23 cellular contexts compared by ENCODE assay signal in the genomic region with DNA sequence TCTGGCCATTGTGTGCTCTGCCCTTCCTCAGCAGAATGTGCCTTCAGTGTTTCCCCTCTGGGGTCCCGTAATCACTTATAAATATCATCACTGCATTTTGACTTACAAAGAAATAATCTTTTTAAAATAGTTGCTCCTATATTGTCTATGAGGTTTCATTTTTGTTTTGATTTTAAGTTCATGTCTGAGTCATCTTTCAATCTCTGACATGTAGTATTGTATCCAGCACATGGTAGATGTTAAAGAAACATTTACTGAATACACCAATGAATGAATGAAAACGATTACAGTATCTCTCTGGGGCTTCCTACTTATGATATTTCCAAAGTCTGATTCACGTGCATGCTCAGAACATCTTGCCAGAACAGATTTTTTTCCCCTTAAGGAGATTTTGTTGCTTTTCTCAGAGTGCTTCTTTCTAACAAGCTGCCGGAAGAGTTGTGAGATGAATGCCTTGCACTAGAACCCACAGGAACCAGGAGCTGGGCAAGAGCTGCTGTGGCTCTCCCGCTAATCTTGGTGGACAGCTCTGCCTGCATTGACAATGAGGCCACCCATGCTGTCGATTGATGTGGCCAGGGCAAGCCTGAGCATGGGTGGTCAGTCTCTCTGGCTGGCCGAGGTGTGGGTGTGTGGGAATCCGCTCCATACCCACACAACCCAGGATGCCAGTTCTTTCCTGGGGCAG.
"Had no signal": no experiment of that assay in that cellular context is flagged by ENCODE, and none has a peak within 500 bp of the region (broad histone marks: within the 10 kb centered on the region; RNA-seq: fewer than 3 reads in every experiment).

No MANE protein-coding gene starts in this region.

- H3K27ac ChIP-seq: gastrocnemius medialis, heart left ventricle, hepatocyte, left lung, parathyroid adenoma, right atrium auricular region, suprapubic skin, transverse colon, vagina had no signal

- H3K36me3 Mint-ChIP-seq: natural killer cell had no signal

- H3K4me1 ChIP-seq: gastrocnemius medialis, heart left ventricle, left lung, parathyroid adenoma, right atrium auricular region, suprapubic skin, transverse colon, vagina had no signal

- H3K4me1 Mint-ChIP-seq: natural killer cell; stimulated activated naive CD8-positive, alpha-beta T cell treated with anti-CD3 and anti-CD28 coated beads, Interleukin-15, amount 100 ng/mL, for 72 hours had no signal

- H3K9me3 ChIP-seq: gastrocnemius medialis, heart left ventricle, left lung, right atrium auricular region, suprapubic skin, transverse colon, vagina had no signal

- H3K27me3 Mint-ChIP-seq: effector memory CD8-positive, alpha-beta T cell; stimulated activated naive CD8-positive, alpha-beta T cell treated with anti-CD3 and anti-CD28 coated beads, Interleukin-15, amount 100 ng/mL, for 72 hours had no signal

- H2AFZ ChIP-seq: hepatocyte, parathyroid adenoma had no signal

- H3K4me2 ChIP-seq: hepatocyte, smooth muscle cell had no signal

- H3K27me3 ChIP-seq: gastrocnemius medialis, hepatocyte, left lung, right atrium auricular region, suprapubic skin, transverse colon, vagina had no signal

- H3K9me3 Mint-ChIP-seq: natural killer cell; stimulated activated naive CD8-positive, alpha-beta T cell treated with anti-CD3 and anti-CD28 coated beads, Interleukin-15, amount 100 ng/mL, for 72 hours had no signal

- DNase-seq: cortex of kidney; effector memory CD8-positive, alpha-beta T cell; foreskin fibroblast; gastrocnemius medialis; heart left ventricle; left cardiac atrium; left lung; natural killer cell; stimulated activated CD4-positive, alpha-beta T cell treated with anti-CD3 and anti-CD28 coated beads, Interleukin-12 subunit alpha, Interleukin-12 subunit beta, amount 100 ng/mL, for 4 hours; stimulated activated CD4-positive, alpha-beta T cell treated with anti-CD3 and anti-CD28 coated beads, Interleukin-1b, Interleukin-23, amount 100 ng/mL, for 48 hours; stimulated activated CD4-positive, alpha-beta T cell treated with anti-CD3 and anti-CD28 coated beads, Interleukin-4, amount 100 ng/mL, for 1 hour; stimulated activated CD8-positive, alpha-beta memory T cell treated with anti-CD3 and anti-CD28 coated beads, Interleukin-4, amount 100 ng/mL, for 48 hours; stimulated activated naive CD4-positive, alpha-beta T cell; stimulated activated naive CD8-positive, alpha-beta T cell treated with anti-CD3 and anti-CD28 coated beads, Interleukin-15, amount 100 ng/mL, for 72 hours; transverse colon had no signal

- ATAC-seq: effector memory CD8-positive, alpha-beta T cell; gastrocnemius medialis; heart left ventricle; left cardiac atrium; left lung; natural killer cell; sciatic nerve had no signal

- H3K27ac Mint-ChIP-seq: effector memory CD8-positive, alpha-beta T cell; natural killer cell; progenitor cell of endocrine pancreas; stimulated activated naive CD8-positive, alpha-beta T cell treated with anti-CD3 and anti-CD28 coated beads, Interleukin-15, amount 100 ng/mL, for 72 hours had no signal

- H3K4me3 ChIP-seq: gastrocnemius medialis, heart left ventricle, hepatocyte, left lung, right atrium auricular region, smooth muscle cell, suprapubic skin, transverse colon, vagina had no signal

- H3K9ac ChIP-seq: parathyroid adenoma had no signal

- H3K4me3 Mint-ChIP-seq: effector memory CD8-positive, alpha-beta T cell; natural killer cell; stimulated activated naive CD8-positive, alpha-beta T cell treated with anti-CD3 and anti-CD28 coated beads, Interleukin-15, amount 100 ng/mL, for 72 hours had no signal

- H3K36me3 ChIP-seq: gastrocnemius medialis, heart left ventricle, left lung, right atrium auricular region, suprapubic skin, transverse colon, vagina had no signal
